ENCODE assay signal across 11 cellular contexts in genomic region chr6:139883776-139884175, GRCh38.
DNase-seq lines count a peak whose midpoint lies in the region; ATAC-seq and TF ChIP-seq lines count a peak whose summit lies in the region.
"Had no signal": no experiment of that assay in that cellular context is flagged by ENCODE, and none has a peak within 500 bp of the region (broad histone marks: within the 10 kb centered on the region; RNA-seq: fewer than 3 reads in every experiment).

No MANE protein-coding gene starts in this region.

- CTCF ChIA-PET in activated naive CD4-positive, alpha-beta T cell treated with anti-CD3 and anti-CD28 coated beads for 36 hours (lab: Charles Lee): no interaction called here

- H3K4me1 ChIP-seq in heart right ventricle (peaks cover 7 to 47% (median 20%) of the 10 kb centered on the region in 9 donors), transverse colon (peaks cover 7 to 21% (median 10%) of the 10 kb centered on the region in 4 donors)
- H3K4me1 ChIP-seq: vagina had no signal

- H3K4me3 ChIP-seq in heart right ventricle: no peak overlapping the region
- H3K4me3 ChIP-seq in transverse colon: no peak overlapping the region
- H3K4me3 ChIP-seq: vagina had no signal

- H3K36me3 ChIP-seq in heart right ventricle (no peaks in the 10 kb centered on the region), transverse colon (no peaks in the 10 kb centered on the region)
- H3K36me3 ChIP-seq: vagina had no signal

- ATAC-seq in heart right ventricle (no peak), Right ventricle myocardium superior (ENCODE audit: poor library complexity) (no peak)
- ATAC-seq in activated T-cell treated with anti-CD3 and anti-CD28 coated beads, Interleukin-2, amount 50 U/mL, for 72 hours (replicated peaks in 1 of 2): no peak

- no peak overlapping the region for H3K4me3 Mint-ChIP-seq in activated naive CD4-positive, alpha-beta T cell treated with anti-CD3 and anti-CD28 coated beads for 36 hours
- H3K4me3 Mint-ChIP-seq in activated T-cell treated with anti-CD3 and anti-CD28 coated beads, Interleukin-2, amount 50 U/mL, for 72 hours: no peak overlapping the region

- H3K9me3 ChIP-seq in heart right ventricle (no peaks in the 10 kb centered on the region), transverse colon (no peaks in the 10 kb centered on the region)
- H3K9me3 ChIP-seq: vagina had no signal

- H3K4me1 Mint-ChIP-seq in activated naive CD4-positive, alpha-beta T cell treated with anti-CD3 and anti-CD28 coated beads for 36 hours (ENCODE audit: low read depth): peaks cover 4% of the 10 kb centered on the region
- no peaks in the 10 kb centered on the region for H3K4me1 Mint-ChIP-seq in activated T-cell treated with anti-CD3 and anti-CD28 coated beads, Interleukin-2, amount 50 U/mL, for 72 hours (ENCODE audit: low read depth)

- intact Hi-C loops in heart right ventricle (cut with DNase I) (loop anchor here in 8 of 10 donors (5.0 to 10.0 kb wide), 8 partner anchors 191 to 561 kb away; partner anchors contain the start of gene CITED2 (in 5 of the 8)), Right ventricle myocardium superior (cut with DNase I) (no loop called here), transverse colon (cut with DNase I; ENCODE audit: low total_unique reads) (no loop called here)
- intact Hi-C loops in activated naive CD4-positive, alpha-beta T cell treated with anti-CD3 and anti-CD28 coated beads for 36 hours (cut with micrococcal nuclease): loop anchor here (5.0 kb wide), 2 partner anchors 511 to 559 kb away; partner anchors contain the start of gene CITED2

- in situ Hi-C loops in transverse colon (cut with MboI; ENCODE audit: low pct_ligation_motif_present in 1 of 4, low pct_unique_long_range_greater_than_20kb in 1 of 4, low sequenced_read_pairs in 3 of 4): loop anchor here in 1 of 4 donors (25.0 kb wide), 1 partner anchor 496 kb away; no protein-coding TSS in a partner anchor

- H3K36me3 Mint-ChIP-seq in activated naive CD4-positive, alpha-beta T cell treated with anti-CD3 and anti-CD28 coated beads for 36 hours (ENCODE audit: low read depth): no peaks in the 10 kb centered on the region
- no peaks in the 10 kb centered on the region for H3K36me3 Mint-ChIP-seq in activated T-cell treated with anti-CD3 and anti-CD28 coated beads, Interleukin-2, amount 50 U/mL, for 72 hours (ENCODE audit: insufficient read depth in 2 of 2)

- H3K27ac ChIP-seq in heart right ventricle (peak overlapping the region in 8 of 10 donors; percentile 23 to 87 (median 60)), transverse colon (peak overlapping the region; percentile 18 to 54 (median 37))
- H3K27ac ChIP-seq: vagina had no signal

- TF ChIP-seq CTCF in heart right ventricle (IDR thresholded peaks at IDR 0.05) (no peak), transverse colon (IDR thresholded peaks at IDR 0.05) (no peak)

- WGBS in heart right ventricle, 2 donors: 70 to 71% methylated on average over 5 of the region's 5 CpGs
- 59 to 64% methylated on average over 5 of the region's 5 CpGs for WGBS in transverse colon (ENCODE audit: low coverage in 1 of 2), 2 donors

- no peak for DNase-seq in heart right ventricle
- no peak for DNase-seq in Right ventricle myocardium superior
- peak; percentile 53 for DNase-seq in astrocyte of the hippocampus (ENCODE audit: low read depth, low spot score)
- DNase-seq in medulla oblongata (ENCODE audit: extremely low spot score): peak; percentile 48
- no peak for DNase-seq in transverse colon
- DNase-seq in activated naive CD4-positive, alpha-beta T cell treated with anti-CD3 and anti-CD28 coated beads for 36 hours: no peak
- DNase-seq in activated T-cell treated with anti-CD3 and anti-CD28 coated beads, Interleukin-2, amount 50 U/mL, for 72 hours: no peak
- no peak for DNase-seq in activated naive CD4-positive, alpha-beta T cell (lab: John Stamatoyannopoulos, UW)
- DNase-seq: activated T-cell treated with anti-CD3 and anti-CD28 coated beads, Interleukin-2, amount 50 U/mL, for 48 hours; posterior cingulate gyrus had no signal

- peaks cover 2% of the 10 kb centered on the region for H3K27me3 Mint-ChIP-seq in activated naive CD4-positive, alpha-beta T cell treated with anti-CD3 and anti-CD28 coated beads for 36 hours (ENCODE audit: low read depth)
- peaks cover 7% of the 10 kb centered on the region for H3K27me3 Mint-ChIP-seq in activated T-cell treated with anti-CD3 and anti-CD28 coated beads, Interleukin-2, amount 50 U/mL, for 72 hours (ENCODE audit: low read depth)

- no peaks in the 10 kb centered on the region for H3K27me3 ChIP-seq in heart right ventricle
- no peaks in the 10 kb centered on the region for H3K27me3 ChIP-seq in transverse colon
- H3K27me3 ChIP-seq: vagina had no signal

- H3K27ac Mint-ChIP-seq in activated naive CD4-positive, alpha-beta T cell treated with anti-CD3 and anti-CD28 coated beads for 36 hours: no peak overlapping the region
- no peak overlapping the region for H3K27ac Mint-ChIP-seq in activated T-cell treated with anti-CD3 and anti-CD28 coated beads, Interleukin-2, amount 50 U/mL, for 72 hours

- TF ChIP-seq EP300 in transverse colon (IDR thresholded peaks at IDR 0.05; ENCODE audit: low read depth): no peak

- TF ChIP-seq POLR2A in transverse colon (IDR thresholded peaks at IDR 0.05): no peak

- H3K9me3 Mint-ChIP-seq in activated naive CD4-positive, alpha-beta T cell treated with anti-CD3 and anti-CD28 coated beads for 36 hours: no peaks in the 10 kb centered on the region
- H3K9me3 Mint-ChIP-seq in activated T-cell treated with anti-CD3 and anti-CD28 coated beads, Interleukin-2, amount 50 U/mL, for 72 hours: no peaks in the 10 kb centered on the region

Comparison
In these comparisons a context has a peak if more than half of its experiments do, and no peak if none do; other contexts are left out.
1. intact Hi-C loops: an anchor here in heart right ventricle (5.0 to 10.0 kb wide) and activated naive CD4-positive, alpha-beta T cell treated with anti-CD3 and anti-CD28 coated beads for 36 hours (5.0 kb wide); none called in Right ventricle myocardium superior and transverse colon.
2. DNase-seq: peak in astrocyte of the hippocampus (single experiment) and medulla oblongata (single experiment); none in heart right ventricle (0 of 2), Right ventricle myocardium superior (single experiment), transverse colon (single experiment), activated naive CD4-positive, alpha-beta T cell treated with anti-CD3 and anti-CD28 coated beads for 36 hours (single experiment), activated T-cell treated with anti-CD3 and anti-CD28 coated beads, Interleukin-2, amount 50 U/mL, for 72 hours (0 of 2) and activated naive CD4-positive, alpha-beta T cell (0 of 4).